17 cellular contexts compared by ENCODE assay signal in genomic region chr11:78868563-78868962, GRCh38.
"Had no signal": no experiment of that assay in that cellular context is flagged by ENCODE, and none has a peak within 500 bp of the region (broad histone marks: within the 10 kb centered on the region; RNA-seq: fewer than 3 reads in every experiment).

No MANE protein-coding gene starts in this region.

- H3K27ac Mint-ChIP-seq: activated B cell treated with CpG ODN at 0.5 μM for 24 hours; activated CD8-positive, alpha-beta T cell treated with anti-CD3 and anti-CD28 coated beads for 36 hours; activated naive CD4-positive, alpha-beta T cell treated with anti-CD3 and anti-CD28 coated beads for 36 hours; activated T-cell treated with anti-CD3 and anti-CD28 coated beads, Interleukin-2, amount 50 U/mL, for 24 hours; naive thymus-derived CD4-positive, alpha-beta T cell; stimulated activated naive B cell treated with anti-CD40 and anti-IgM and Interleukin-4, amounts not matched to agents 10 μg/mL and 1 μg/mL and 100 μg/mL, for 72 hours; T-helper 2 cell treated with Interferon-gamma antibody and Interleukin-4, amounts not matched to agents 5 μg/mL and 100 μg/mL, for 36 hours had no signal

- H3K27ac ChIP-seq: brain microvascular endothelial cell, coronary artery, gastrocnemius medialis, neutrophil, pancreas had no signal

- H3K4me1 Mint-ChIP-seq: activated B cell treated with CpG ODN at 0.5 μM for 24 hours; central memory CD8-positive, alpha-beta T cell; naive thymus-derived CD4-positive, alpha-beta T cell; stimulated activated naive B cell treated with anti-CD40 and anti-IgM and Interleukin-4, amounts not matched to agents 10 μg/mL and 1 μg/mL and 100 μg/mL, for 72 hours had no signal

- DNase-seq: activated B cell treated with CpG ODN at 0.5 μM for 24 hours; activated CD4-positive, alpha-beta T cell treated with anti-CD3 and anti-CD28 coated beads for 4 hours; activated CD8-positive, alpha-beta T cell treated with anti-CD3 and anti-CD28 coated beads for 36 hours; activated naive CD4-positive, alpha-beta T cell treated with anti-CD3 and anti-CD28 coated beads for 36 hours; activated T-cell treated with anti-CD3 and anti-CD28 coated beads, Interleukin-2, amount 50 U/mL, for 24 hours; brain microvascular endothelial cell; erythroblast; gastrocnemius medialis; left cardiac atrium; naive thymus-derived CD4-positive, alpha-beta T cell; pancreas; stimulated activated naive B cell treated with anti-CD40 and anti-IgM and Interleukin-4, amounts not matched to agents 10 μg/mL and 1 μg/mL and 100 μg/mL, for 72 hours had no signal

- H3K4me3 ChIP-seq: coronary artery, gastrocnemius medialis, pancreas had no signal

- H3K4me1 ChIP-seq: gastrocnemius medialis, pancreas had no signal

- H3K9me3 ChIP-seq: gastrocnemius medialis, neutrophil, pancreas had no signal

- H3K36me3 Mint-ChIP-seq: naive thymus-derived CD4-positive, alpha-beta T cell; stimulated activated naive B cell treated with anti-CD40 and anti-IgM and Interleukin-4, amounts not matched to agents 10 μg/mL and 1 μg/mL and 100 μg/mL, for 72 hours had no signal

- H3K27me3 ChIP-seq: brain microvascular endothelial cell, gastrocnemius medialis, pancreas had no signal

- H3K4me3 Mint-ChIP-seq: activated B cell treated with CpG ODN at 0.5 μM for 24 hours; activated CD8-positive, alpha-beta T cell treated with anti-CD3 and anti-CD28 coated beads for 36 hours; activated naive CD4-positive, alpha-beta T cell treated with anti-CD3 and anti-CD28 coated beads for 36 hours; activated T-cell treated with anti-CD3 and anti-CD28 coated beads, Interleukin-2, amount 50 U/mL, for 24 hours; central memory CD8-positive, alpha-beta T cell; naive thymus-derived CD4-positive, alpha-beta T cell; stimulated activated naive B cell treated with anti-CD40 and anti-IgM and Interleukin-4, amounts not matched to agents 10 μg/mL and 1 μg/mL and 100 μg/mL, for 72 hours; T-helper 2 cell treated with Interferon-gamma antibody and Interleukin-4, amounts not matched to agents 5 μg/mL and 100 μg/mL, for 36 hours had no signal

- H3K9me3 Mint-ChIP-seq: activated B cell treated with CpG ODN at 0.5 μM for 24 hours; activated CD8-positive, alpha-beta T cell treated with anti-CD3 and anti-CD28 coated beads for 36 hours; activated naive CD4-positive, alpha-beta T cell treated with anti-CD3 and anti-CD28 coated beads for 36 hours; activated T-cell treated with anti-CD3 and anti-CD28 coated beads, Interleukin-2, amount 50 U/mL, for 24 hours; central memory CD8-positive, alpha-beta T cell; stimulated activated naive B cell treated with anti-CD40 and anti-IgM and Interleukin-4, amounts not matched to agents 10 μg/mL and 1 μg/mL and 100 μg/mL, for 72 hours; T-helper 2 cell treated with Interferon-gamma antibody and Interleukin-4, amounts not matched to agents 5 μg/mL and 100 μg/mL, for 36 hours had no signal

- H3K36me3 ChIP-seq: brain microvascular endothelial cell, gastrocnemius medialis, neutrophil, pancreas had no signal

- ATAC-seq: activated CD8-positive, alpha-beta T cell treated with anti-CD3 and anti-CD28 coated beads for 36 hours; gastrocnemius medialis; left cardiac atrium; naive thymus-derived CD4-positive, alpha-beta T cell; pancreas; sciatic nerve; stimulated activated naive B cell treated with anti-CD40 and anti-IgM and Interleukin-4, amounts not matched to agents 10 μg/mL and 1 μg/mL and 100 μg/mL, for 72 hours had no signal
